13 cellular contexts compared by ENCODE assay signal in the genomic region with DNA sequence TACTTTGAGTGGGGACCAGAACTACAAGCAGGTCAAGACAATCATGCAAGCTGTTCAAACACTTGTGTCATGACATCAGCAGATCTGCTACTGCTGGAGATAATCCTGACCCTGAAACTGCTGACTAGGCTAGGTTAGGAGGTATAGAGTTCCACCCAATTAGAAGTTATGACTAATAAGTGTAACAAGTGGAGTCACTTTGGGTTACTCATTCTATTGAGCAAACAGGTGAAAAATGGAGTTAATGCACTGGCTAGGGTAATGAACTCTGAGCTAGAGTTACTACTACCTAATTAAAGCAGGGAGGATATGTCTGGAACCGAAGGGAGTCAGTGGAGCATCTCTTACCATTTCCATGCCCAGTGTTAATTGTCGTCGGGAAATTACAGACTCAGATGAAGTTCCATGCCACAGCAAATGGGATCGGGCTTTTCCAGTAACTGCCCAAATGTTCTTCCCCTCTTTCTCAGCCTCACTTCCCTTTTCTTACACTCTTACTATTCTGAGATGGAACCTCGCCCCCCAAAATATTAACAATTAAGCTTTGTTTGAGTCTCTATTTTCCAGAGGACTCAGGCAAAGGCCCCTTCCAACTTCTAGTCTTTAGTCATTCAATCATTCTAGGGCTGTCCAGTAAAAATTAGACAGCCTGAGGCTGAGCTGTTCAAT. TPM values are rescaled to one million over a fixed set of nuclear protein-coding genes. Genes with fewer than 3 reads are reported as not detected.
DNase-seq lines count a peak whose midpoint lies in the region; ATAC-seq and TF ChIP-seq lines count a peak whose summit lies in the region.
"Had no signal": no experiment of that assay in that cellular context is flagged by ENCODE, and none has a peak within 500 bp of the region (broad histone marks: within the 10 kb centered on the region; RNA-seq: fewer than 3 reads in every experiment).

No MANE protein-coding gene starts in this region.

- no peaks in the 10 kb centered on the region for H3K27me3 ChIP-seq in tibial artery
- H3K27me3 ChIP-seq: BLaER1, uterus had no signal

- no peaks in the 10 kb centered on the region for H3K36me3 ChIP-seq in tibial artery
- H3K36me3 ChIP-seq: BLaER1, uterus had no signal

- ATAC-seq in activated CD4-positive, alpha-beta T cell treated with anti-CD3 and anti-CD28 coated beads for 36 hours, result peak; percentile 95
- peak; percentile 100 for ATAC-seq in esophagus mucosa
- peak; percentile 95 for ATAC-seq in stimulated activated effector memory CD8-positive, alpha-beta T cell treated with anti-CD3 and anti-CD28 coated beads, Interleukin-12 subunit alpha, Interleukin-12 subunit beta, amount 100 ng/mL, for 72 hours
- no peak for ATAC-seq in GM18909 (IDR thresholded peaks at IDR 0.05; ENCODE audit: poor library complexity, unreplicated experiment)

- peaks cover 5% of the 10 kb centered on the region for H3K4me1 Mint-ChIP-seq in activated CD4-positive, alpha-beta T cell treated with anti-CD3 and anti-CD28 coated beads for 36 hours
- no peaks in the 10 kb centered on the region for H3K4me1 Mint-ChIP-seq in stimulated activated effector memory CD8-positive, alpha-beta T cell treated with anti-CD3 and anti-CD28 coated beads, Interleukin-12 subunit alpha, Interleukin-12 subunit beta, amount 100 ng/mL, for 72 hours

- H3K27ac ChIP-seq in tibial artery, result no peak overlapping the region
- H3K27ac ChIP-seq: BLaER1, SK-N-MC, uterus had no signal

- no peak overlapping the region for H3K4me3 ChIP-seq in tibial artery
- H3K4me3 ChIP-seq: BLaER1, SK-N-MC, uterus had no signal

- no peaks in the 10 kb centered on the region for H3K4me1 ChIP-seq in tibial artery
- H3K4me1 ChIP-seq: BLaER1, uterus had no signal

- H3K9me3 Mint-ChIP-seq in activated CD4-positive, alpha-beta T cell treated with anti-CD3 and anti-CD28 coated beads for 36 hours (ENCODE audit: low read depth), result peaks cover 2% of the 10 kb centered on the region
- H3K9me3 Mint-ChIP-seq in stimulated activated effector memory CD8-positive, alpha-beta T cell treated with anti-CD3 and anti-CD28 coated beads, Interleukin-12 subunit alpha, Interleukin-12 subunit beta, amount 100 ng/mL, for 72 hours, result no peaks in the 10 kb centered on the region

- no peak overlapping the region for H3K4me3 Mint-ChIP-seq in activated CD4-positive, alpha-beta T cell treated with anti-CD3 and anti-CD28 coated beads for 36 hours
- H3K4me3 Mint-ChIP-seq in stimulated activated effector memory CD8-positive, alpha-beta T cell treated with anti-CD3 and anti-CD28 coated beads, Interleukin-12 subunit alpha, Interleukin-12 subunit beta, amount 100 ng/mL, for 72 hours, result no peak overlapping the region

- DNase-seq in activated CD4-positive, alpha-beta T cell treated with anti-CD3 and anti-CD28 coated beads for 36 hours, result no peak
- no peak for DNase-seq in activated CD4-positive, alpha-beta T cell treated with anti-CD3 and anti-CD28 coated beads, Interleukin-2, amount 50 U/mL, for 4 hours
- DNase-seq in HPDE6-E6E7 (ENCODE audit: extremely low spot score) (peak; percentile 91), tibial artery (no peak)
- DNase-seq in stimulated activated effector memory CD8-positive, alpha-beta T cell treated with anti-CD3 and anti-CD28 coated beads, Interleukin-12 subunit alpha, Interleukin-12 subunit beta, amount 100 ng/mL, for 72 hours (ENCODE audit: low spot score in 2 of 2), result no peak
- no peak for DNase-seq in stimulated activated CD4-positive, alpha-beta T cell treated with anti-CD3 and anti-CD28 coated beads, Interleukin-4, amount 100 ng/mL, for 1 hour
- DNase-seq: Kasumi-1; stimulated activated CD4-positive, alpha-beta T cell treated with anti-CD3 and anti-CD28 coated beads, Interleukin-1b, Interleukin-23, amount 100 ng/mL, for 48 hours; uterus had no signal

- POLR2A ChIA-PET in activated CD4-positive, alpha-beta T cell treated with anti-CD3 and anti-CD28 coated beads for 36 hours (lab: Charles Lee), result interaction anchor here (1.5 kb wide), 1 partner anchor 47 kb away, joined by 4 read pairs; the partner anchor contains the start of gene UBE2D3

- no peaks in the 10 kb centered on the region for H3K9me3 ChIP-seq in tibial artery
- H3K9me3 ChIP-seq: BLaER1, uterus had no signal

- peaks cover 2% of the 10 kb centered on the region for H3K27me3 Mint-ChIP-seq in activated CD4-positive, alpha-beta T cell treated with anti-CD3 and anti-CD28 coated beads for 36 hours

- TF ChIP-seq CTCF in tibial artery (IDR thresholded peaks at IDR 0.05), result no peak

- H3K36me3 Mint-ChIP-seq in activated CD4-positive, alpha-beta T cell treated with anti-CD3 and anti-CD28 coated beads for 36 hours (ENCODE audit: low read depth), result no peaks in the 10 kb centered on the region
- H3K36me3 Mint-ChIP-seq in stimulated activated effector memory CD8-positive, alpha-beta T cell treated with anti-CD3 and anti-CD28 coated beads, Interleukin-12 subunit alpha, Interleukin-12 subunit beta, amount 100 ng/mL, for 72 hours, result peaks cover 8% of the 10 kb centered on the region

- no peak overlapping the region for H3K27ac Mint-ChIP-seq in activated CD4-positive, alpha-beta T cell treated with anti-CD3 and anti-CD28 coated beads for 36 hours
- no peak overlapping the region for H3K27ac Mint-ChIP-seq in stimulated activated effector memory CD8-positive, alpha-beta T cell treated with anti-CD3 and anti-CD28 coated beads, Interleukin-12 subunit alpha, Interleukin-12 subunit beta, amount 100 ng/mL, for 72 hours

- intact Hi-C loops in activated CD4-positive, alpha-beta T cell treated with anti-CD3 and anti-CD28 coated beads for 36 hours (cut with DNase I, micrococcal nuclease), result no loop called here
- intact Hi-C loops in tibial artery (cut with DNase I; ENCODE audit: low total_unique reads), result no loop called here

- CTCF ChIA-PET in activated CD4-positive, alpha-beta T cell treated with anti-CD3 and anti-CD28 coated beads for 36 hours (lab: Charles Lee), result interaction anchor here (0.5 to 1.1 kb wide), 3 partner anchors 10 to 43 kb away, joined by 3 read pairs; no protein-coding TSS in a partner anchor

RNA-seq across cellular contexts. Expression of gene MANBA, which starts 19.8 kb away (rescaled TPM):
- 10 to 100 TPM; 12.0 to 13.3 TPM for total RNA-seq in activated CD4-positive, alpha-beta T cell treated with anti-CD3 and anti-CD28 coated beads for 36 hours
- total RNA-seq in esophagus mucosa, result 10.7 TPM

RNA-seq across cellular contexts. Expression of gene UBE2D3, which starts 46.7 kb away (rescaled TPM):
- 100 to 1,000 TPM; 472 to 686 TPM for total RNA-seq in activated CD4-positive, alpha-beta T cell treated with anti-CD3 and anti-CD28 coated beads for 36 hours
- 207 TPM for total RNA-seq in esophagus mucosa
